In the genomic region with DNA sequence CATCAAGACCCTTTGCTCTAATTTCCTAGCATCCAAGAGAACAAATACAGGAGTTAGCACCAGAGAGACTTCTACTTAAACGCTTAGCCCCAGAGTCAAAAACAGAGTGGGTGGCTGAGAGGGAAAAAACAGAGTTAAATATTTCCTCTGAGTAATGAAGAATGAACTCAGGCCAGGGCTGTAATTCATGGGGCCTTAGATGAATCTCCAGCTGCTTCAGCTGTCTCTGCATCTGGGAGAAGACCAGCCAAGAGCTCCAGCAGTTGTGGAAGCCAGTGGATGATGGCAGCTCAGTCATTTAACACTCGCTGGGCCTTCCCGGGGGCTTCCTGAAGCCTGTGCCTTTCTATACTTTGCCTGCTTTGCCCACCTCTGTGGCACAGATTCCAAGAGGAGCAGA, we compare ENCODE assay signal across 31 cellular contexts. TPM values are rescaled to one million over a fixed set of nuclear protein-coding genes. Genes with fewer than 3 reads are reported as not detected.
A peak's percentile ranks its signal among the peaks of the same experiment; 100 is the strongest.
DNase-seq lines count a peak whose midpoint lies in the region; ATAC-seq and TF ChIP-seq lines count a peak whose summit lies in the region.
"Had no signal": no experiment of that assay in that cellular context is flagged by ENCODE, and none has a peak within 500 bp of the region (broad histone marks: within the 10 kb centered on the region; RNA-seq: fewer than 3 reads in every experiment).

No MANE protein-coding gene starts in this region.

- no peak overlapping the region for H3K4me3 ChIP-seq in foreskin fibroblast (ENCODE audit: low read depth in 1 of 2, low read length in 2 of 2)
- no peak overlapping the region for H3K4me3 ChIP-seq in psoas muscle
- H3K4me3 ChIP-seq: cardiac muscle cell, Peyer's patch, sigmoid colon, transverse colon had no signal

- H3K27me3 ChIP-seq in psoas muscle (ENCODE audit: insufficient read depth in 3 of 3, low read length in 2 of 3) = no peaks in the 10 kb centered on the region
- H3K27me3 ChIP-seq: cardiac muscle cell, foreskin keratinocyte, Peyer's patch, sigmoid colon, transverse colon had no signal

- 30 to 37% (median 31%) methylated on average over 3 of the region's 3 CpGs for WGBS in psoas muscle, 3 donors

- DNase-seq in EH (ENCODE audit: low read depth) (peak; percentile 71), LHCN-M2 (ENCODE audit: low read depth) (peak; percentile 79), foreskin fibroblast (peak; percentile 48 to 73), psoas muscle (no peak), CD1c-positive myeloid dendritic cell (ENCODE audit: extremely low spot score) (no peak), SKM-1 (lab: John Stamatoyannopoulos, UW; ENCODE audit: unreplicated experiment) (no peak), anterior cingulate cortex (lab: John Stamatoyannopoulos, UW) (no peak)
- DNase-seq: activated CD4-positive, alpha-beta T cell treated with anti-CD3 and anti-CD28 coated beads for 36 hours; aorta; C1 segment of cervical spinal cord; Caco-2; cortex of kidney; effector memory CD4-positive, alpha-beta T cell; foreskin keratinocyte; GDM1; hippocampal formation; mammary epithelial cell; NCI-H446; NCI-H748 treated with DMSO at 0.1 percent for 48 hours; Peyer's patch; sigmoid colon; stimulated activated CD4-positive, alpha-beta T cell treated with anti-CD3 and anti-CD28 coated beads, Interleukin-15, amount 100 ng/mL, for 24 hours; T-helper 9 cell; transverse colon had no signal

- no peak overlapping the region for H3K27ac ChIP-seq in psoas muscle
- H3K27ac ChIP-seq: cardiac muscle cell, epithelial cell of prostate, foreskin keratinocyte, Peyer's patch had no signal

- TF ChIP-seq CTCF in foreskin fibroblast (IDR thresholded peaks at IDR 0.05; ENCODE audit: low read depth, low read length) (no peak), psoas muscle (IDR thresholded peaks at IDR 0.05) (no peak)

- no peaks in the 10 kb centered on the region for H3K4me1 ChIP-seq in psoas muscle
- H3K4me1 ChIP-seq: Caco-2, Peyer's patch, transverse colon had no signal

- ATAC-seq in psoas muscle (peak; percentile 64 to 86 (median 70)), HG03159 (IDR thresholded peaks at IDR 0.05; ENCODE audit: unreplicated experiment) (no peak)
- ATAC-seq: activated CD4-positive, alpha-beta T cell treated with anti-CD3 and anti-CD28 coated beads for 36 hours; foreskin keratinocyte; HCT116; HepG2; stimulated activated memory B cell treated with anti-CD40 and anti-IgM and Interleukin-4, amounts not matched to agents 10 μg/mL and 1 μg/mL and 100 μg/mL, for 72 hours had no signal

- H3K9me3 ChIP-seq in psoas muscle = no peaks in the 10 kb centered on the region
- H3K9me3 ChIP-seq: Peyer's patch, sigmoid colon, transverse colon had no signal

- intact Hi-C loops in psoas muscle (cut with DNase I) = loop anchor here (10.0 kb wide), 3 partner anchors 82 to 232 kb away; no protein-coding TSS in a partner anchor

- no peaks in the 10 kb centered on the region for H3K36me3 ChIP-seq in psoas muscle (ENCODE audit: insufficient read depth in 1 of 2, low read depth in 1 of 2)
- H3K36me3 ChIP-seq: cardiac muscle cell, Peyer's patch, sigmoid colon, transverse colon had no signal

RNA-seq across cellular contexts. Expression of gene ADAMTS15, which starts 5.7 kb away (rescaled TPM):
- total RNA-seq in LHCN-M2 (2014; rRNA removed) (0.58 and 0.92 TPM in 2 replicates), psoas muscle (1 to 10 TPM; 1.5 to 2.2 (median 1.8) TPM)
- 0.10 TPM for polyA plus RNA-seq in LHCN-M2 (2012)
- polyA plus RNA-seq in psoas muscle = 1 to 10 TPM in 1 of 3 donors, under 1 TPM in 2; 0.66 to 3.1 (median 0.79) TPM
- total RNA-seq: activated CD4-positive, alpha-beta T cell treated with anti-CD3 and anti-CD28 coated beads for 36 hours; activated T-helper 2 cell treated with anti-CD3 and anti-CD28 coated beads, Interferon-gamma antibody, Interleukin-2, Interleukin-4, amounts not matched to agents 10 μg/mL and 5 μg/mL and 100 μg/mL, durations not matched to agents 14 hours and 24 hours and 36 hours had no signal

RNA-seq across cellular contexts. Expression of gene ADAMTS8, which starts 14.3 kb away (rescaled TPM):
- total RNA-seq in LHCN-M2 (2014; rRNA removed) = not detected in 2 replicates
- polyA plus RNA-seq in LHCN-M2 (2012) = not detected
- total RNA-seq in psoas muscle = 1 to 10 TPM in 1 of 4 donors, under 1 TPM in 2, not detected in 1; 0.14 to 1.2 (median 0.79) TPM
- under 1 TPM; 0.12 to 0.42 (median 0.23) TPM for polyA plus RNA-seq in psoas muscle
- total RNA-seq: activated CD4-positive, alpha-beta T cell treated with anti-CD3 and anti-CD28 coated beads for 36 hours; activated T-helper 2 cell treated with anti-CD3 and anti-CD28 coated beads, Interferon-gamma antibody, Interleukin-2, Interleukin-4, amounts not matched to agents 10 μg/mL and 5 μg/mL and 100 μg/mL, durations not matched to agents 14 hours and 24 hours and 36 hours; Caco-2; foreskin keratinocyte; HepG2 had no signal
- polyA plus RNA-seq: foreskin keratinocyte, HepG2, mammary epithelial cell had no signal

Comparison
In these comparisons a context has a peak if more than half of its experiments do, and no peak if none do; other contexts are left out.
1. DNase-seq: peak in EH (single experiment), LHCN-M2 (single experiment) and foreskin fibroblast (2 of 2); none in psoas muscle (0 of 2), CD1c-positive myeloid dendritic cell (single experiment), SKM-1 (single experiment) and anterior cingulate cortex (0 of 58).